19 cellular contexts compared by ENCODE assay signal in the genomic region with DNA sequence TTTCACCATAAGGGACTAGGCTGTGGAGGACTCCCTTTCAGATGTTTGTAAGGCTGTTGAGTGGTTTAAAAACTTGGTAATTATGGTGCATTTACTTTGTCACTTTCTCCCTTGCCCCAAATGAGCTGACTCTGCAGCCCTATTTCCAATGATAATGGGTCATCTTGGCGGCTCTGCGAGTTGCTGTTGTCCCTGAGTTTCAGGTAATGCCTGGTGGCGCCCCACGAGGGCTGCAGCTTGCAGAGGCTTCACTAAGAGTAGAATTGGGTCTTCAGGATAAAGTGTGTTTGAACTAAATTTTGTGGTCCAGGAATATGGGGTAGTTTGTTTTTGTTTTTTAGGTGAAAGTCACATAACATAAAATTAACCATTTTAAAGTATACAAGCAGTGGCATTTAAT.
"Had no signal": no experiment of that assay in that cellular context is flagged by ENCODE, and none has a peak within 500 bp of the region (broad histone marks: within the 10 kb centered on the region; RNA-seq: fewer than 3 reads in every experiment).

No MANE protein-coding gene starts in this region.

- H3K36me3 Mint-ChIP-seq: mesothelial cell of epicardium, naive B cell had no signal

- DNase-seq: colonic mucosa; cortex of kidney; effector CD8-positive, alpha-beta T cell; effector memory CD8-positive, alpha-beta T cell; foreskin keratinocyte; heart left ventricle; hypothalamus; left cardiac atrium; left ventricle myocardium inferior; lower lobe of right lung; mesenchymal stem cell; mucosa of descending colon; naive B cell had no signal

- H3K9me3 Mint-ChIP-seq: dendritic cell treated with granulocyte-macrophage colony-stimulating factor and Interleukin-4, amounts not matched to agents 40 ng/mL and 50 ng/mL, for 4 days; effector memory CD8-positive, alpha-beta T cell had no signal

- H3K4me3 ChIP-seq: colonic mucosa, esophagus muscularis mucosa, gastroesophageal sphincter, heart left ventricle, hepatocyte, left ventricle myocardium inferior, lower lobe of right lung, mucosa of descending colon had no signal

- H2AFZ ChIP-seq: hepatocyte had no signal

- H3K4me3 Mint-ChIP-seq: dendritic cell treated with granulocyte-macrophage colony-stimulating factor and Interleukin-4, amounts not matched to agents 40 ng/mL and 50 ng/mL, for 4 days; effector memory CD8-positive, alpha-beta T cell; mesothelial cell of epicardium had no signal

- H3K9me3 ChIP-seq: colonic mucosa, esophagus muscularis mucosa, gastroesophageal sphincter, heart left ventricle, left ventricle myocardium inferior, lower lobe of right lung, mucosa of descending colon had no signal

- H3K36me3 ChIP-seq: colonic mucosa, esophagus muscularis mucosa, gastroesophageal sphincter, heart left ventricle, left ventricle myocardium inferior, lower lobe of right lung had no signal

- H3K4me1 ChIP-seq: colonic mucosa, esophagus muscularis mucosa, foreskin keratinocyte, gastroesophageal sphincter, heart left ventricle, left ventricle myocardium inferior, lower lobe of right lung had no signal

- H3K27me3 ChIP-seq: colonic mucosa, esophagus muscularis mucosa, foreskin keratinocyte, gastroesophageal sphincter, heart left ventricle, hepatocyte had no signal

- H3K27ac ChIP-seq: colonic mucosa, esophagus muscularis mucosa, foreskin keratinocyte, gastroesophageal sphincter, heart left ventricle, hepatocyte, left ventricle myocardium inferior, lower lobe of right lung had no signal

- H3K27ac Mint-ChIP-seq: dendritic cell treated with granulocyte-macrophage colony-stimulating factor and Interleukin-4, amounts not matched to agents 40 ng/mL and 50 ng/mL, for 4 days; effector memory CD8-positive, alpha-beta T cell; mesothelial cell of epicardium; naive B cell had no signal

- ATAC-seq: effector memory CD8-positive, alpha-beta T cell; foreskin keratinocyte; gastroesophageal sphincter; heart left ventricle; left cardiac atrium; left lobe of liver; lower lobe of right lung; mucosa of descending colon had no signal

- H3K79me2 ChIP-seq: hepatocyte had no signal

- H3K4me2 ChIP-seq: hepatocyte had no signal

- H3K4me1 Mint-ChIP-seq: mesothelial cell of epicardium, naive B cell had no signal

- H3K27me3 Mint-ChIP-seq: dendritic cell treated with granulocyte-macrophage colony-stimulating factor and Interleukin-4, amounts not matched to agents 40 ng/mL and 50 ng/mL, for 4 days had no signal
